26 cellular contexts compared by ENCODE assay signal in the genomic region with DNA sequence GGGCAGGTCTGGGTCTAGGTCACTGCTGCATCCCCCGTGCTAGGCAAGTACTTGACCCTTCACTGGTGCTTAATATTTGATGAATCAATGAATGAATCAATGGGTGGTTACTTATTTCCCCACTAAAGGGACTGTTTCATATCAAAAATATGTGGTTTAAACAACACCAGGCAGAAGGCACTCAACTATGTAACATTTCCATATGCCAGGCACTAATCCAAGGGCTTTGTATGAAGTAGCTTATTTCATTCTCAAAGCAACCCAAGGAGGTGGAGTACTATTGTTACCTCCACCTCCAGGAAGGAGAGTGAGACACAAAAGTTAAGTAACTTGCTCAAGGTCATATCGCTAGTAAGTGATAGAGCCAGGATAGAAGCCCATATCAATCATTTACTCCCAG.
DNase-seq lines count a peak whose midpoint lies in the region; FAIRE-seq and TF ChIP-seq lines count a peak whose summit lies in the region.
"Had no signal": no experiment of that assay in that cellular context is flagged by ENCODE, and none has a peak within 500 bp of the region (broad histone marks: within the 10 kb centered on the region; RNA-seq: fewer than 3 reads in every experiment).

No MANE protein-coding gene starts in this region.

- H3K36me3 ChIP-seq in parathyroid adenoma (ENCODE audit: control insufficient read depth, insufficient read depth, low read length) = no peaks in the 10 kb centered on the region
- H3K36me3 ChIP-seq: stomach, tibial nerve, WERI-Rb-1 had no signal

- peak overlapping the region; percentile 97 for H3K27ac ChIP-seq in parathyroid adenoma
- H3K27ac ChIP-seq: C4-2B, tibial nerve had no signal

- no peak for TF ChIP-seq CTCF in fibroblast of mammary gland (conservative IDR thresholded peaks at IDR 0.05; ENCODE audit: control insufficient read depth, insufficient read depth, low read depth, low read length)
- TF ChIP-seq CTCF in parathyroid adenoma (IDR thresholded peaks at IDR 0.05) = no peak

- no peaks in the 10 kb centered on the region for H3K79me2 ChIP-seq in parathyroid adenoma

- no peaks in the 10 kb centered on the region for H3K27me3 ChIP-seq in parathyroid adenoma (ENCODE audit: control insufficient read depth, insufficient read depth, low read length)
- H3K27me3 ChIP-seq: stomach, tibial nerve had no signal

- no peak overlapping the region for H2AFZ ChIP-seq in parathyroid adenoma

- no peaks in the 10 kb centered on the region for H3K9me3 ChIP-seq in parathyroid adenoma (ENCODE audit: control insufficient read depth, low read length)
- H3K9me3 ChIP-seq: stomach had no signal

- FAIRE-seq in RCC 7860 (lab: Jason Lieb, UNC) = no peak
- FAIRE-seq: GM12891 had no signal

- no peak overlapping the region for H3K4me2 ChIP-seq in parathyroid adenoma (ENCODE audit: low read length)

- H3K4me3 ChIP-seq in fibroblast of mammary gland (ENCODE audit: control insufficient read depth, low read depth, low read length) (no peak overlapping the region), parathyroid adenoma (ENCODE audit: low read depth, low read length) (no peak overlapping the region)
- H3K4me3 ChIP-seq: stomach, tibial nerve had no signal

- peaks cover 27% of the 10 kb centered on the region for H3K4me1 ChIP-seq in parathyroid adenoma
- H3K4me1 ChIP-seq: tibial nerve had no signal

- H3K9ac ChIP-seq in parathyroid adenoma = no peak overlapping the region

- DNase-seq in EH (ENCODE audit: low read depth) (peak; percentile 43), RCC 7860 (ENCODE audit: low spot score) (peak; percentile 39), fibroblast of mammary gland (ENCODE audit: low read depth) (peak; percentile 68), mesenteric fat pad (ENCODE audit: low spot score) (no peak), cerebellum (ENCODE audit: low spot score) (no peak), SKM-1 (lab: John Stamatoyannopoulos, UW; ENCODE audit: unreplicated experiment) (no peak)
- DNase-seq: activated CD4-positive, alpha-beta T cell treated with anti-CD3 and anti-CD28 coated beads, Interleukin-2, amount 10 ng/mL, durations not matched to agents 24 days and 14 days; activated gamma-delta T cell; activated T-cell treated with anti-CD3 and anti-CD28 coated beads, Interleukin-2, amount 50 U/mL, for 24 hours; DMS79 treated with DMSO at 0.1 percent for 48 hours; foreskin melanocyte; H7; mesendoderm; naive thymus-derived CD4-positive, alpha-beta T cell; NCI-H1092 treated with DMSO at 0.1 percent for 48 hours; NCI-H187 treated with DMSO at 0.1 percent for 48 hours; NCI-H524 treated with DMSO at 0.1 percent for 48 hours; nucleus accumbens; SHP77; stomach; T1000 had no signal

Comparison
In these comparisons a context has a peak if more than half of its experiments do, and no peak if none do; other contexts are left out.
1. DNase-seq: peak in EH (single experiment), RCC 7860 (single experiment) and fibroblast of mammary gland (single experiment); none in mesenteric fat pad (single experiment), cerebellum (single experiment) and SKM-1 (single experiment).